In the genomic region with DNA sequence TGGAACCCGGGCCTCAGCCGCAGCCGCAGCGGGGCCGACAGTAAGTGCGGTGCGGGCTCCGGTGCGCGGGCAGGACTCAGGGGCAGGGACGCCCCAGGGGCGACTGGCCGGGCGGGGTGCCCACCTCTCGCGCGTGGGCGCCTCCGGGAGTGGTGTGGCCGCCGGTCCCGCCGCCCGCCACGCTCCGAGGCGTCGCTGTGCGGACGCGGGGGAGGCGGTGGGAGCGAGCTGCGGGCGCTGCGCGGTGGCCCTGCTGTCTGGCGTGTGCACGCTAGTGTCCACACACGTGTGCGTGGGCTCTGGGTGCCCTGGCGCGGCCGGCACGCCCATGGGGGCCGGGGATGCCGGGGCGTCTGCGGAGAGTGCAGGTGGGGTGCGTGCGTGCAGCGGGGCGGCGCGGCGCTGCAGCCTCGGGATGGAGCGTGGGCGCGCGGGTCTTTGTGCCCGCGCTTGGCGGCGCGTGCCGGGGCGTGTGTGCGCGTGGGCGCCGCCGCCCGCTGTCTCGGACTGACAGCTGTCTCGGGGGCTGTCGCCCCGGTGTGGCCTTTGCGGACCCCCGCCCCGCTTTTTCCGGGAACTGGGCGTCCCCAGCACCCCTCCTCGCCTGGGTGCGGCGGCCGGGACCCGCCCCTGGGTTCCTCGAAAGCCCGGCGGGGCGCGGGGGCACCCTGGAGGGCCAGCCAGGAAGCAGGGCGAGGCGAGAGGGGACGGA, we compare ENCODE assay signal across 13 cellular contexts. TPM values are rescaled to one million over a fixed set of nuclear protein-coding genes. Genes with fewer than 3 reads are reported as not detected.
DNase-seq lines count a peak whose midpoint lies in the region; ATAC-seq, FAIRE-seq and TF ChIP-seq lines count a peak whose summit lies in the region.
"Had no signal": no experiment of that assay in that cellular context is flagged by ENCODE, and none has a peak within 500 bp of the region (broad histone marks: within the 10 kb centered on the region; RNA-seq: fewer than 3 reads in every experiment).

No MANE protein-coding gene starts in this region.

- no peak for TF ChIP-seq RAD21 in H1 (IDR thresholded peaks at IDR 0.05 in 1 of 2, conservative IDR thresholded peaks at IDR 0.05 in 1 of 2; ENCODE audit: low read depth in 2 of 2, low read length in 2 of 2)

- no peak for FAIRE-seq in H1 (lab: Jason Lieb, UNC)

- 5% methylated on average over 13 of the region's 96 CpGs; no CpG with 5 or more reads in 1 of the 2 experiments for WGBS in H1 (ENCODE audit: extremely low coverage in 1 of 2, insufficient coverage in 1 of 2, insufficient read length in 1 of 2, insufficient replicate concordance in 2 of 2, low coverage in 1 of 2, low lambda C conversion rate in 2 of 2, missing lambda C conversion rate in 1 of 2), 2 experiments

- TF ChIP-seq CTCF in MM.1S (IDR thresholded peaks at IDR 0.05; ENCODE audit: low read length) (no peak), H1 (IDR thresholded peaks at IDR 0.05; ENCODE audit: control extremely low read depth in 1 of 3, insufficient read depth in 1 of 3, low read depth in 1 of 3, low read length in 3 of 3) (no peak), type B pancreatic cell (conservative IDR thresholded peaks at IDR 0.05) (no peak)

- POLR2A ChIA-PET in H1 (lab: Charles Lee; ENCODE audit: partially characterized antibody), result interaction anchor here (1.0 to 2.8 kb wide), 6 partner anchors 8 to 43 kb away, joined by 3 to 10 read pairs (median 6); partner anchors contain the start of gene BAD
- POLR2A ChIA-PET in naive thymus-derived CD8-positive, alpha-beta T cell (lab: Charles Lee), result no interaction called here

- H3K4me3 ChIP-seq in ACC112 (ENCODE audit: low read depth, low read length) (peak overlapping the region; percentile 60; the same call in 1 of the 2 replicates), MM.1S (ENCODE audit: low read length) (no peak overlapping the region), H1 (ENCODE audit: extremely low read depth in 1 of 4, insufficient read depth in 2 of 4, low read depth in 3 of 4, low read length in 4 of 4) (peak overlapping the region; percentile 21 to 64 (median 34))

- no peak overlapping the region for H2AK5ac ChIP-seq in H1 (ENCODE audit: low read depth, low read length)

- H3K23me2 ChIP-seq in H1 (ENCODE audit: low read depth, low read length), result peaks cover 5% of the 10 kb centered on the region; the same call in 1 of the 2 replicates

- H3K14ac ChIP-seq in H1 (ENCODE audit: insufficient read length), result no peak overlapping the region

- H3K36me3 ChIP-seq in ACC112 (ENCODE audit: insufficient read depth, low read length) (no peaks in the 10 kb centered on the region), MM.1S (replicated peaks; ENCODE audit: insufficient read depth, low read length) (no peaks in the 10 kb centered on the region), H1 (ENCODE audit: control insufficient read depth in 2 of 4, insufficient read depth in 4 of 4, low read length in 3 of 4) (peaks cover 0 to 9% (median 0%) of the 10 kb centered on the region in 4 experiments; a peak in 1 of 8 replicates)

- H3K9me2 ChIP-seq in MM.1S (replicated peaks; ENCODE audit: insufficient read depth, low read length), result no peaks in the 10 kb centered on the region

- H3K79me2 ChIP-seq in ACC112 (ENCODE audit: control insufficient read depth, insufficient read depth, low read length, unreplicated experiment) (no peaks in the 10 kb centered on the region), MM.1S (ENCODE audit: low read length) (no peaks in the 10 kb centered on the region), H1 (ENCODE audit: control insufficient read depth in 1 of 2, insufficient read depth in 2 of 2, low read length in 2 of 2) (no peaks in the 10 kb centered on the region)

- H4K20me1 ChIP-seq in MM.1S (ENCODE audit: insufficient read depth, low read length), result no peaks in the 10 kb centered on the region
- peaks cover 5 to 25% of the 10 kb centered on the region in 2 experiments for H4K20me1 ChIP-seq in H1 (replicated peaks in 1 of 2; ENCODE audit: control insufficient read depth in 1 of 2, insufficient read depth in 2 of 2, low read length in 2 of 2)

- H2BK20ac ChIP-seq in H1 (ENCODE audit: low read length), result no peak overlapping the region

- TF ChIP-seq EP300 in H1 (IDR thresholded peaks at IDR 0.05; ENCODE audit: borderline replicate concordance in 1 of 2, low read depth in 2 of 2, low read length in 2 of 2), result no peak

- no peaks in the 10 kb centered on the region for H3K4me1 ChIP-seq in ACC112 (ENCODE audit: control insufficient read depth, insufficient read depth, low read length, unreplicated experiment)
- no peaks in the 10 kb centered on the region for H3K4me1 ChIP-seq in MM.1S (ENCODE audit: low read length)
- H3K4me1 ChIP-seq in H1 (replicated peaks in 1 of 4; ENCODE audit: control insufficient read depth in 3 of 4, insufficient read depth in 4 of 4, low read length in 3 of 4), result peaks cover 0 to 14% (median 3%) of the 10 kb centered on the region in 4 experiments; a peak in 5 of 7 replicates

- no peak overlapping the region for H3K56ac ChIP-seq in H1 (replicated peaks; ENCODE audit: insufficient read length, low read depth, low read length)

- peak overlapping the region in 3 of 10 donors; percentile 61 to 75 (median 75) for H3K4me3 Mint-ChIP-seq in naive thymus-derived CD8-positive, alpha-beta T cell
- no peak overlapping the region for H3K4me3 Mint-ChIP-seq in type B pancreatic cell

- H4K5ac ChIP-seq in H1 (ENCODE audit: insufficient read length, low read depth, low read length), result no peak overlapping the region

- H3K9ac ChIP-seq in MM.1S (ENCODE audit: low read length) (no peak overlapping the region), H1 (replicated peaks in 1 of 4; ENCODE audit: extremely low read depth in 1 of 4, low read depth in 3 of 4, low read length in 3 of 4) (no peak overlapping the region)

- H4K8ac ChIP-seq in H1 (ENCODE audit: extremely low read depth, insufficient read depth, low read length), result no peak overlapping the region

- H3K27ac ChIP-seq in ACC112 (ENCODE audit: low read depth, low read length) (no peak overlapping the region), MM.1S (ENCODE audit: low read length) (no peak overlapping the region), H1 (ENCODE audit: low read depth, low read length) (no peak overlapping the region)

- H3K36me3 Mint-ChIP-seq in naive thymus-derived CD8-positive, alpha-beta T cell, result no peaks in the 10 kb centered on the region
- peaks cover 10% of the 10 kb centered on the region for H3K36me3 Mint-ChIP-seq in type B pancreatic cell

- peaks cover 56% of the 10 kb centered on the region for H3K27me3 ChIP-seq in ACC112 (ENCODE audit: insufficient read depth, low read length)
- peaks cover 58% of the 10 kb centered on the region for H3K27me3 ChIP-seq in MM.1S (replicated peaks; ENCODE audit: insufficient read depth, low read length)
- peaks cover 64 to 79% (median 74%) of the 10 kb centered on the region in 4 experiments for H3K27me3 ChIP-seq in H1 (replicated peaks in 1 of 4; ENCODE audit: control insufficient read depth in 3 of 4, extremely low read depth in 1 of 4, insufficient read depth in 3 of 4, low read length in 3 of 4)

- H2BK15ac ChIP-seq in H1 (ENCODE audit: low read length), result no peak overlapping the region

- no peak overlapping the region for H3K27ac Mint-ChIP-seq in naive thymus-derived CD8-positive, alpha-beta T cell
- H3K27ac Mint-ChIP-seq in type B pancreatic cell, result no peak overlapping the region
- H3K27ac Mint-ChIP-seq: nephron had no signal

- peaks cover 5 to 14% (median 10%) of the 10 kb centered on the region in 4 donors for H3K4me1 Mint-ChIP-seq in naive thymus-derived CD8-positive, alpha-beta T cell
- H3K4me1 Mint-ChIP-seq in type B pancreatic cell (ENCODE audit: unreplicated experiment), result peaks cover 3% of the 10 kb centered on the region

- no peaks in the 10 kb centered on the region for H3K9me3 ChIP-seq in MM.1S (replicated peaks; ENCODE audit: insufficient read depth, low read length)
- no peaks in the 10 kb centered on the region for H3K9me3 ChIP-seq in H1 (ENCODE audit: insufficient read depth in 2 of 2, low read depth in 1 of 2, low read length in 1 of 2)

- H3K27me3 Mint-ChIP-seq in naive thymus-derived CD8-positive, alpha-beta T cell, result peaks cover 21 to 57% (median 38%) of the 10 kb centered on the region in 5 donors
- H3K27me3 Mint-ChIP-seq in type B pancreatic cell, result peaks cover 69% of the 10 kb centered on the region

- DNase-seq in MM.1S (no peak), H1 (ENCODE audit: low read depth in 1 of 2, low spot score in 2 of 2) (no peak), type B pancreatic cell (ENCODE audit: extremely low spot score, unreplicated experiment) (no peak), NCI-H2196 (lab: John Stamatoyannopoulos, UW; ENCODE audit: unreplicated experiment) (no peak), HPDE6-E6E7 (ENCODE audit: extremely low spot score) (no peak)
- DNase-seq in naive thymus-derived CD8-positive, alpha-beta T cell, result peak in 2 of 10 donors; percentile 28 to 30
- DNase-seq: dermis blood vessel endothelial cell; DMS153; NCI-H510A; stimulated activated CD8-positive, alpha-beta memory T cell treated with anti-CD3 and anti-CD28 coated beads, Interleukin-4, amount 100 ng/mL, for 48 hours had no signal

- H3K23ac ChIP-seq in H1 (ENCODE audit: insufficient read length), result no peak overlapping the region

- no peaks in the 10 kb centered on the region for H3K79me1 ChIP-seq in H1 (ENCODE audit: low read depth, low read length)

- no peak overlapping the region for H3K4ac ChIP-seq in H1 (replicated peaks; ENCODE audit: insufficient read length, low read depth, low read length)

- TF ChIP-seq POLR2A in H1 (IDR thresholded peaks at IDR 0.05; ENCODE audit: control extremely low read depth in 1 of 2, low read depth in 2 of 2, low read length in 2 of 2), result no peak

- 0 out of 2 replicates have a peak, but pooled peaks cover 5% of the 10 kb centered on the region for H3F3A ChIP-seq in MM.1S (ENCODE audit: insufficient read depth, low read length)

- no peak overlapping the region for H3K18ac ChIP-seq in H1 (ENCODE audit: extremely low read depth, low read length)

- no peak overlapping the region for H4K91ac ChIP-seq in H1 (replicated peaks; ENCODE audit: insufficient read length, low read length)

- no peak overlapping the region for H2AFZ ChIP-seq in ACC112 (ENCODE audit: low read length, unreplicated experiment)
- no peak overlapping the region for H2AFZ ChIP-seq in MM.1S (ENCODE audit: low read length)
- H2AFZ ChIP-seq in H1 (ENCODE audit: low read length), result no peak overlapping the region

- CTCF ChIA-PET in H1 (lab: Charles Lee; ENCODE audit: partially characterized antibody), result interaction anchor here (0.8 to 11.4 kb wide), 3 partner anchors 11 to 88 kb away, joined by 3 to 134 read pairs (median 4); partner anchors contain the start of genes CATSPERZ, ESRRA, NUDT22 and TRPT1

- no peaks in the 10 kb centered on the region for H3K9me3 Mint-ChIP-seq in naive thymus-derived CD8-positive, alpha-beta T cell
- H3K9me3 Mint-ChIP-seq in type B pancreatic cell, result no peaks in the 10 kb centered on the region
- H3K9me3 Mint-ChIP-seq: nephron had no signal

- no peak overlapping the region for H2BK5ac ChIP-seq in H1 (ENCODE audit: low read depth, low read length)

- H2BK12ac ChIP-seq in H1 (ENCODE audit: low read depth, low read length), result no peak overlapping the region

- peak; percentile 75 to 78 for ATAC-seq in naive thymus-derived CD8-positive, alpha-beta T cell
- ATAC-seq in HG03342 (IDR thresholded peaks at IDR 0.05; ENCODE audit: unreplicated experiment), result no peak

- H3K4me2 ChIP-seq in MM.1S (ENCODE audit: low read depth, low read length) (peak overlapping the region; percentile 12; the same call in 1 of the 2 replicates), H1 (ENCODE audit: insufficient read depth in 1 of 2, low read depth in 2 of 2, low read length in 2 of 2) (peak overlapping the region; percentile 20 to 88)

- H2BK120ac ChIP-seq in H1 (replicated peaks; ENCODE audit: low read depth, low read length), result no peak overlapping the region

RNA-seq across cellular contexts. Expression of gene KCNK4, which starts 0.8 kb away (rescaled TPM):
- total RNA-seq in H1 (2021; fragmentation: NEBNext Ultra II Directional; extraction: Animal tissue kit (Norgen Biotek cat#: 25700)), result 0.19 TPM in 1 of 2 replicates, not detected in the other
- polyA plus RNA-seq in H1 (2011; rRNA removed), result not detected in 2 replicates
- not detected for polyA plus RNA-seq in H1 (2011; cell fraction: cytosol; rRNA removed)
- 0.33 TPM for polyA plus RNA-seq in H1 (2011; cell fraction: nucleus; rRNA removed)
- 0.12 to 0.18 TPM in 2 of 4 replicates, not detected in the others for polyA plus RNA-seq in H1 (2012, experiment 1 of 2)
- 0.12 TPM for polyA plus RNA-seq in H1 (2012, experiment 2 of 2)
- polyA plus RNA-seq in H1 (2013, experiment 1 of 2), result 0.16 TPM
- polyA plus RNA-seq in H1 (2013, experiment 2 of 2), result 0.11 TPM
- not detected in 2 replicates for polyA minus RNA-seq in H1 (2011; rRNA and poly(A)+ RNA removed)
- polyA minus RNA-seq in H1 (2011; cell fraction: cytosol; rRNA and poly(A)+ RNA removed), result not detected
- polyA minus RNA-seq in H1 (2011; cell fraction: nucleus; rRNA and poly(A)+ RNA removed), result not detected
- not detected for total RNA-seq in naive thymus-derived CD8-positive, alpha-beta T cell
- not detected for polyA plus RNA-seq in naive thymus-derived CD8-positive, alpha-beta T cell
- 0.19 TPM in 1 of 2 replicates, not detected in the other for total RNA-seq in type B pancreatic cell (ENCODE audit: low replicate concordance)

RNA-seq across cellular contexts. Expression of gene GPR137, which starts 6.3 kb away (rescaled TPM):
- 36.8 and 37.8 TPM in 2 replicates for total RNA-seq in H1 (2021; fragmentation: NEBNext Ultra II Directional; extraction: Animal tissue kit (Norgen Biotek cat#: 25700))
- 36.2 and 55.5 TPM in 2 replicates for polyA plus RNA-seq in H1 (2011; rRNA removed)
- polyA plus RNA-seq in H1 (2011; cell fraction: cytosol; rRNA removed), result 22.1 TPM
- polyA plus RNA-seq in H1 (2011; cell fraction: nucleus; rRNA removed), result 90.5 TPM
- polyA plus RNA-seq in H1 (2012, experiment 1 of 2), result 27.0 to 46.7 TPM (median 43.8 TPM) in 4 replicates
- polyA plus RNA-seq in H1 (2012, experiment 2 of 2), result 71.1 TPM
- polyA plus RNA-seq in H1 (2013, experiment 1 of 2), result 27.4 TPM
- polyA plus RNA-seq in H1 (2013, experiment 2 of 2), result 25.2 TPM
- polyA minus RNA-seq in H1 (2011; rRNA and poly(A)+ RNA removed), result 10.1 and 18.5 TPM in 2 replicates
- 15.6 TPM for polyA minus RNA-seq in H1 (2011; cell fraction: cytosol; rRNA and poly(A)+ RNA removed)
- polyA minus RNA-seq in H1 (2011; cell fraction: nucleus; rRNA and poly(A)+ RNA removed), result 10.0 TPM
- 10 to 100 TPM; 33.0 to 33.3 TPM for total RNA-seq in naive thymus-derived CD8-positive, alpha-beta T cell
- 1 to 10 TPM; 4.8 to 6.9 (median 6.4) TPM for polyA plus RNA-seq in naive thymus-derived CD8-positive, alpha-beta T cell
- total RNA-seq in type B pancreatic cell (ENCODE audit: low replicate concordance), result 43.7 and 47.9 TPM in 2 replicates

RNA-seq across cellular contexts. Expression of gene BAD, which starts 7.4 kb away (rescaled TPM):
- total RNA-seq in H1 (2021; fragmentation: NEBNext Ultra II Directional; extraction: Animal tissue kit (Norgen Biotek cat#: 25700)), result 23.1 and 25.3 TPM in 2 replicates
- 33.7 and 38.4 TPM in 2 replicates for polyA plus RNA-seq in H1 (2011; rRNA removed)
- 33.2 TPM for polyA plus RNA-seq in H1 (2011; cell fraction: cytosol; rRNA removed)
- 23.2 TPM for polyA plus RNA-seq in H1 (2011; cell fraction: nucleus; rRNA removed)
- 16.5 to 26.6 TPM (median 24.0 TPM) in 4 replicates for polyA plus RNA-seq in H1 (2012, experiment 1 of 2)
- 37.8 TPM for polyA plus RNA-seq in H1 (2012, experiment 2 of 2)
- polyA plus RNA-seq in H1 (2013, experiment 1 of 2), result 17.6 TPM
- 18.1 TPM for polyA plus RNA-seq in H1 (2013, experiment 2 of 2)
- 3.2 and 4.2 TPM in 2 replicates for polyA minus RNA-seq in H1 (2011; rRNA and poly(A)+ RNA removed)
- 7.0 TPM for polyA minus RNA-seq in H1 (2011; cell fraction: cytosol; rRNA and poly(A)+ RNA removed)
- 14.7 TPM for polyA minus RNA-seq in H1 (2011; cell fraction: nucleus; rRNA and poly(A)+ RNA removed)
- total RNA-seq in naive thymus-derived CD8-positive, alpha-beta T cell, result 10 to 100 TPM; 13.7 to 18.5 TPM
- 10 to 100 TPM; 39.1 to 44.8 (median 39.9) TPM for polyA plus RNA-seq in naive thymus-derived CD8-positive, alpha-beta T cell
- total RNA-seq in type B pancreatic cell (ENCODE audit: low replicate concordance), result 39.3 and 48.7 TPM in 2 replicates

RNA-seq across cellular contexts. Expression of gene CATSPERZ, which starts 8.3 kb away (rescaled TPM):
- total RNA-seq in H1 (2021; fragmentation: NEBNext Ultra II Directional; extraction: Animal tissue kit (Norgen Biotek cat#: 25700)), result not detected in 2 replicates
- polyA plus RNA-seq in H1 (2011; rRNA removed), result 0.77 and 1.1 TPM in 2 replicates
- polyA plus RNA-seq in H1 (2011; cell fraction: cytosol; rRNA removed), result 0.85 TPM
- polyA plus RNA-seq in H1 (2011; cell fraction: nucleus; rRNA removed), result 1.6 TPM
- 0.46 to 0.96 TPM (median 0.73 TPM) in 3 of 4 replicates, not detected in the other for polyA plus RNA-seq in H1 (2012, experiment 1 of 2)
- 0.71 TPM for polyA plus RNA-seq in H1 (2012, experiment 2 of 2)
- polyA plus RNA-seq in H1 (2013, experiment 1 of 2), result 0.49 TPM
- 0.66 TPM for polyA plus RNA-seq in H1 (2013, experiment 2 of 2)
- polyA minus RNA-seq in H1 (2011; rRNA and poly(A)+ RNA removed), result not detected in 2 replicates
- not detected for polyA minus RNA-seq in H1 (2011; cell fraction: cytosol; rRNA and poly(A)+ RNA removed)
- polyA minus RNA-seq in H1 (2011; cell fraction: nucleus; rRNA and poly(A)+ RNA removed), result not detected
- not detected for total RNA-seq in naive thymus-derived CD8-positive, alpha-beta T cell
- not detected for polyA plus RNA-seq in naive thymus-derived CD8-positive, alpha-beta T cell
- not detected in 2 replicates for total RNA-seq in type B pancreatic cell (ENCODE audit: low replicate concordance)
- total RNA-seq: dermis blood vessel endothelial cell had no signal

RNA-seq across cellular contexts. Expression of gene ESRRA, which starts 13.4 kb away (rescaled TPM):
- total RNA-seq in H1 (2021; fragmentation: NEBNext Ultra II Directional; extraction: Animal tissue kit (Norgen Biotek cat#: 25700)), result 36.1 and 37.0 TPM in 2 replicates
- 18.2 and 20.9 TPM in 2 replicates for polyA plus RNA-seq in H1 (2011; rRNA removed)
- polyA plus RNA-seq in H1 (2011; cell fraction: cytosol; rRNA removed), result 24.8 TPM
- polyA plus RNA-seq in H1 (2011; cell fraction: nucleus; rRNA removed), result 29.9 TPM
- polyA plus RNA-seq in H1 (2012, experiment 1 of 2), result 24.8 to 32.6 TPM (median 31.0 TPM) in 4 replicates
- 28.6 TPM for polyA plus RNA-seq in H1 (2012, experiment 2 of 2)
- 13.1 TPM for polyA plus RNA-seq in H1 (2013, experiment 1 of 2)
- polyA plus RNA-seq in H1 (2013, experiment 2 of 2), result 13.3 TPM
- polyA minus RNA-seq in H1 (2011; rRNA and poly(A)+ RNA removed), result 9.2 and 9.3 TPM in 2 replicates
- polyA minus RNA-seq in H1 (2011; cell fraction: cytosol; rRNA and poly(A)+ RNA removed), result 19.5 TPM
- 13.9 TPM for polyA minus RNA-seq in H1 (2011; cell fraction: nucleus; rRNA and poly(A)+ RNA removed)
- total RNA-seq in naive thymus-derived CD8-positive, alpha-beta T cell, result 10 to 100 TPM; 19.9 to 24.9 TPM
- polyA plus RNA-seq in naive thymus-derived CD8-positive, alpha-beta T cell, result 1 to 10 TPM; 3.5 to 9.1 (median 4.8) TPM
- 41.7 and 76.0 TPM in 2 replicates for total RNA-seq in type B pancreatic cell (ENCODE audit: low replicate concordance)
